24 cellular contexts compared by ENCODE assay signal in the genomic region with DNA sequence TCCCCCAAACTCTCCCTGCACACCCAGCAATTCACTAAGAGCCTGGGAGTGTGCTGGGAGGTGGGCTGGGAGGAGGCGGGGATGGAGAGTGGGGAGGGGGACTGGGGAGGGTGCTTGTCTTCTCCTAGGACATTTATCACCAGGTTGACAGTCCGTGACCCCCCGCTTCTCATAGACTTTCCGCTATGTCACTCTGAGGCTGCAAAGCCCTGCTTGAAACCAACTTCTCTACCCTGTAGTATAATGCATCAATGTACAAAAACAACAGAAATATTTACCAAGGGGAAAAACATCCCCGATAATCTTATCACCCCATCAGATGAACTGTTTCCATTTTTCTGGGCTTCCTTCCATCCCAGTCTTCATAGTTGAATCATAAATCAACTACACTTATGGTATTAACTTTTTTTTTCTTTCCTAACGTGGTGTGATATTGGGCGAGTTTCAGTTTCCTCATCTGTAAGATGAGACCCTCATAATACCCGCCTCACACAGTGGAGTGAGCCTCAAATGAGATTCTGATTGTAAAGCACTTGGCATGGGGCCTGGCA. TPM values are rescaled to one million over a fixed set of nuclear protein-coding genes. Genes with fewer than 3 reads are reported as not detected.
DNase-seq lines count a peak whose midpoint lies in the region; ATAC-seq, FAIRE-seq and TF ChIP-seq lines count a peak whose summit lies in the region.
"Had no signal": no experiment of that assay in that cellular context is flagged by ENCODE, and none has a peak within 500 bp of the region (broad histone marks: within the 10 kb centered on the region; RNA-seq: fewer than 3 reads in every experiment).

No MANE protein-coding gene starts in this region.

- peaks cover 72% of the 10 kb centered on the region for H3K4me1 Mint-ChIP-seq in activated T-cell treated with anti-CD3 and anti-CD28 coated beads, Interleukin-2, amount 50 U/mL, for 24 hours (ENCODE audit: low read depth)
- peaks cover 65% of the 10 kb centered on the region for H3K4me1 Mint-ChIP-seq in activated B cell treated with CpG ODN at 0.5 μM for 24 hours
- peaks cover 3% of the 10 kb centered on the region for H3K4me1 Mint-ChIP-seq in osteocyte (ENCODE audit: unreplicated experiment)

- TF ChIP-seq POLR2A in heart left ventricle (IDR thresholded peaks at IDR 0.05) (no peak), thyroid gland (IDR thresholded peaks at IDR 0.05) (no peak)

- H3K27ac ChIP-seq in heart left ventricle (no peak overlapping the region), thyroid gland (no peak overlapping the region)
- H3K27ac ChIP-seq: C4-2B, esophagus squamous epithelium, thoracic aorta had no signal

- H3K4me1 ChIP-seq in heart left ventricle: peaks cover 0 to 14% (median 0%) of the 10 kb centered on the region in 12 donors
- no peaks in the 10 kb centered on the region for H3K4me1 ChIP-seq in thyroid gland

- POLR2A ChIA-PET in activated B cell treated with CpG ODN at 0.5 μM for 24 hours (lab: Charles Lee): interaction anchor here (0.6 to 10.1 kb wide), 9 partner anchors 14 to 161 kb away, joined by 3 to 132 read pairs (median 4); a partner anchor contains a TSS

- H3K27ac Mint-ChIP-seq in activated T-cell treated with anti-CD3 and anti-CD28 coated beads, Interleukin-2, amount 50 U/mL, for 24 hours: peak overlapping the region; percentile 79
- H3K27ac Mint-ChIP-seq in activated B cell treated with CpG ODN at 0.5 μM for 24 hours: peak overlapping the region; percentile 88
- H3K27ac Mint-ChIP-seq in osteocyte (ENCODE audit: unreplicated experiment): no peak overlapping the region
- H3K27ac Mint-ChIP-seq: memory B cell had no signal

- peaks cover 6% of the 10 kb centered on the region for H3K9me3 Mint-ChIP-seq in activated T-cell treated with anti-CD3 and anti-CD28 coated beads, Interleukin-2, amount 50 U/mL, for 24 hours
- H3K9me3 Mint-ChIP-seq in activated B cell treated with CpG ODN at 0.5 μM for 24 hours (no peaks in the 10 kb centered on the region), osteocyte (ENCODE audit: unreplicated experiment) (no peaks in the 10 kb centered on the region)
- H3K9me3 Mint-ChIP-seq: effector memory CD8-positive, alpha-beta T cell; memory B cell had no signal

- CTCF ChIA-PET in activated B cell treated with CpG ODN at 0.5 μM for 24 hours (lab: Charles Lee): interaction anchor here (1.3 to 1.9 kb wide), 3 partner anchors 20 to 68 kb away, joined by 3 to 8 read pairs (median 7); no protein-coding TSS in a partner anchor

- ATAC-seq in activated B cell treated with CpG ODN at 0.5 μM for 24 hours (ENCODE audit: low read depth) (peak; percentile 43), heart left ventricle (no peak)
- ATAC-seq: effector memory CD8-positive, alpha-beta T cell; right cardiac atrium had no signal

- H3K27me3 Mint-ChIP-seq in activated T-cell treated with anti-CD3 and anti-CD28 coated beads, Interleukin-2, amount 50 U/mL, for 24 hours: no peaks in the 10 kb centered on the region
- no peaks in the 10 kb centered on the region for H3K27me3 Mint-ChIP-seq in activated B cell treated with CpG ODN at 0.5 μM for 24 hours
- H3K27me3 Mint-ChIP-seq in osteocyte (ENCODE audit: unreplicated experiment): peaks cover 13% of the 10 kb centered on the region
- H3K27me3 Mint-ChIP-seq: effector memory CD8-positive, alpha-beta T cell had no signal

- H3K9me3 ChIP-seq in heart left ventricle (no peaks in the 10 kb centered on the region), thyroid gland (no peaks in the 10 kb centered on the region)
- H3K9me3 ChIP-seq: esophagus squamous epithelium, thoracic aorta had no signal

- no peaks in the 10 kb centered on the region for H3K36me3 Mint-ChIP-seq in activated T-cell treated with anti-CD3 and anti-CD28 coated beads, Interleukin-2, amount 50 U/mL, for 24 hours (ENCODE audit: low read depth)
- no peaks in the 10 kb centered on the region for H3K36me3 Mint-ChIP-seq in activated B cell treated with CpG ODN at 0.5 μM for 24 hours (ENCODE audit: low read depth)
- no peaks in the 10 kb centered on the region for H3K36me3 Mint-ChIP-seq in osteocyte (ENCODE audit: unreplicated experiment)
- H3K36me3 Mint-ChIP-seq: memory B cell had no signal

- intact Hi-C loops in activated B cell treated with CpG ODN at 0.5 μM for 24 hours (cut with micrococcal nuclease) (loop anchor here (1.0 to 2.0 kb wide), 2 partner anchors 22 to 49 kb away; no protein-coding TSS in a partner anchor), heart left ventricle (cut with DNase I) (loop anchor here in 1 of 10 donors (5.0 kb wide), 1 partner anchor 361 kb away; no protein-coding TSS in a partner anchor), thyroid gland (cut with DNase I) (loop anchor here (10.0 kb wide), 1 partner anchor 61 kb away; no protein-coding TSS in a partner anchor)

- TF ChIP-seq CTCF in activated B cell treated with CpG ODN at 0.5 μM for 24 hours (IDR thresholded peaks at IDR 0.05): no peak
- TF ChIP-seq CTCF in osteocyte (IDR thresholded peaks at IDR 0.05): no peak
- no peak for TF ChIP-seq CTCF in heart left ventricle (IDR thresholded peaks at IDR 0.05)
- no peak for TF ChIP-seq CTCF in thyroid gland (IDR thresholded peaks at IDR 0.05)

- 84 to 90% (median 85%) methylated on average over 8 of the region's 8 CpGs for WGBS in heart left ventricle, 4 donors
- 74 to 80% methylated on average over 8 of the region's 8 CpGs for WGBS in thyroid gland, 2 donors

- H3K27me3 ChIP-seq in heart left ventricle (no peaks in the 10 kb centered on the region), thyroid gland (no peaks in the 10 kb centered on the region)
- H3K27me3 ChIP-seq: esophagus squamous epithelium had no signal

- H3K4me3 Mint-ChIP-seq in activated T-cell treated with anti-CD3 and anti-CD28 coated beads, Interleukin-2, amount 50 U/mL, for 24 hours: no peak overlapping the region
- H3K4me3 Mint-ChIP-seq in activated B cell treated with CpG ODN at 0.5 μM for 24 hours: peak overlapping the region; percentile 19
- no peak overlapping the region for H3K4me3 Mint-ChIP-seq in osteocyte (ENCODE audit: unreplicated experiment)
- H3K4me3 Mint-ChIP-seq: effector memory CD8-positive, alpha-beta T cell; memory B cell had no signal

- no peak for DNase-seq in activated T-cell treated with anti-CD3 and anti-CD28 coated beads, Interleukin-2, amount 50 U/mL, for 24 hours
- DNase-seq in activated T-cell treated with anti-CD3 and anti-CD28 coated beads for 4 hours (no peak), GM19239 (ENCODE audit: insufficient read length, low spot score) (no peak), activated B cell treated with CpG ODN at 0.5 μM for 24 hours (no peak), osteocyte (ENCODE audit: extremely low spot score, unreplicated experiment) (peak; percentile 56), H4 (ENCODE audit: low spot score) (no peak), heart left ventricle (no peak), thyroid gland (no peak)
- DNase-seq: activated naive CD4-positive, alpha-beta T cell treated with Interleukin-2 at 50 U/mL for 16 hours; effector memory CD8-positive, alpha-beta T cell; esophagus squamous epithelium; kidney glomerular epithelial cell; NCI-H1694 treated with DMSO at 0.1 percent for 48 hours; NCI-H2227 treated with DMSO at 0.1 percent for 48 hours; NCI-H774; right cardiac atrium; SIG-M5 had no signal

- no peak overlapping the region for H3K4me3 ChIP-seq in heart left ventricle
- H3K4me3 ChIP-seq in thyroid gland (replicated peaks in 1 of 3): no peak overlapping the region
- H3K4me3 ChIP-seq: esophagus squamous epithelium, thoracic aorta had no signal

- FAIRE-seq in GM19239 (lab: Jason Lieb, UNC): peak; percentile 57
- FAIRE-seq: G401.6, H54 had no signal

- H3K36me3 ChIP-seq in heart left ventricle: no peaks in the 10 kb centered on the region
- H3K36me3 ChIP-seq in thyroid gland: no peaks in the 10 kb centered on the region
- H3K36me3 ChIP-seq: esophagus squamous epithelium, thoracic aorta had no signal

RNA-seq across cellular contexts. Expression of a gene that starts 28.6 kb away (rescaled TPM):
- total RNA-seq in activated B cell treated with CpG ODN at 0.5 μM for 24 hours (160 and 171 TPM in 2 replicates), osteocyte (not detected in 2 replicates), heart left ventricle (1 to 10 TPM in 4 of 9 donors, under 1 TPM in 4, not detected in 1; 0.40 to 8.3 (median 1.0) TPM), thyroid gland (1 to 10 TPM in 3 of 4 donors, not detected in 1; 1.6 to 6.6 (median 4.9) TPM)
- total RNA-seq in H4 (2014; rRNA removed; shearing (Covaris generic)): not detected in 2 replicates
- polyA plus RNA-seq in heart left ventricle: 1 to 10 TPM in 1 of 2 donors, under 1 TPM in 1; 0.84 to 1.3 TPM
- total RNA-seq: myocyte had no signal
- polyA plus RNA-seq: AG04450 had no signal

Comparison
In these comparisons a context has a peak if more than half of its experiments do, and no peak if none do; other contexts are left out.
1. RNA of a gene that starts 28.6 kb away (total RNA-seq): 160 to 171 TPM in activated B cell treated with CpG ODN at 0.5 μM for 24 hours; 1.6 to 6.6 TPM in thyroid gland, 0.40 to 8.3 TPM in heart left ventricle, not detected in osteocyte and not detected in H4; every median in the first group is over 10 times any median in the second.